In genomic region chr5:177592010-177592834, GRCh38 we compare ENCODE assay signal across 1 cellular context.
TF ChIP-seq lines count a peak whose summit lies in the region.

TSS of gene TMED9 (plus strand) at chr5:177592203. CDS start at chr5:177592215, 12 bp downstream.

TF ChIP-seq in HepG2, 621 proteins besides CTCF, POLR2A, EP300 and RAD21 (continued from another document and continues in another):
- TF ChIP-seq NONO (IDR thresholded peaks at IDR 0.05), result no peak
- peak; percentile 81 for TF ChIP-seq NONO (CRISPR knock-in tag; conservative IDR thresholded peaks at IDR 0.05)
- no peak for TF ChIP-seq RAD51 (IDR thresholded peaks at IDR 0.05; ENCODE audit: borderline replicate concordance)
- TF ChIP-seq E2F5 (CRISPR knock-in tag; conservative IDR thresholded peaks at IDR 0.05), result peak; percentile 79; the same call in 1 of the 2 replicates
- peak; percentile 72; the same call in 1 of the 2 replicates for TF ChIP-seq IRF2 (CRISPR knock-in tag; IDR thresholded peaks at IDR 0.05)
- 0 out of 2 replicates have a peak, but pooled peaks have one; percentile 12 for TF ChIP-seq FOXO1 (CRISPR knock-in tag; IDR thresholded peaks at IDR 0.05)
- TF ChIP-seq NPAS2 (CRISPR knock-in tag; IDR thresholded peaks at IDR 0.05; ENCODE audit: borderline replicate concordance), result no peak
- TF ChIP-seq ZFP62 (CRISPR knock-in tag; IDR thresholded peaks at IDR 0.05), result 0 out of 2 replicates have a peak, but pooled peaks have one; percentile 46
- TF ChIP-seq REPIN1 (CRISPR knock-in tag; IDR thresholded peaks at IDR 0.05; ENCODE audit: borderline replicate concordance, low read depth), result peak; percentile 59
- TF ChIP-seq ZNF777 (CRISPR knock-in tag; IDR thresholded peaks at IDR 0.05), result peak; percentile 54; the same call in 1 of the 2 replicates
- peak; percentile 62; the same call in 1 of the 2 replicates for TF ChIP-seq PRMT3 (CRISPR knock-in tag; IDR thresholded peaks at IDR 0.05; ENCODE audit: borderline replicate concordance, low read depth)
- TF ChIP-seq ZNF775 (CRISPR knock-in tag; IDR thresholded peaks at IDR 0.05; ENCODE audit: borderline replicate concordance), result no peak
- 0 out of 2 replicates have a peak, but pooled peaks have one; percentile 24 for TF ChIP-seq TBP (CRISPR knock-in tag; IDR thresholded peaks at IDR 0.05)
- peak; percentile 84 for TF ChIP-seq ARNT2 (CRISPR knock-in tag; IDR thresholded peaks at IDR 0.05; ENCODE audit: low read depth)
- peak; percentile 67 for TF ChIP-seq ZNF792 (CRISPR knock-in tag; IDR thresholded peaks at IDR 0.05)
- TF ChIP-seq YY1 (IDR thresholded peaks at IDR 0.05; ENCODE audit: insufficient read depth, insufficient replicate concordance, low read depth, low read length), result peak; percentile 97
- peak; percentile 18; the same call in 1 of the 2 replicates for TF ChIP-seq PATZ1 (CRISPR knock-in tag; IDR thresholded peaks at IDR 0.05)
- no peak for TF ChIP-seq ZNF160 (CRISPR knock-in tag; IDR thresholded peaks at IDR 0.05)
- TF ChIP-seq ZMAT3 (CRISPR knock-in tag; conservative IDR thresholded peaks at IDR 0.05), result 0 out of 2 replicates have a peak, but pooled peaks have one; percentile 50
- TF ChIP-seq ATF3 (CRISPR knock-in tag; IDR thresholded peaks at IDR 0.05), result 0 out of 2 replicates have a peak, but pooled peaks have one; percentile 21
- no peak for TF ChIP-seq FOSL1 (CRISPR knock-in tag; IDR thresholded peaks at IDR 0.05; ENCODE audit: borderline replicate concordance)
- peak; percentile 7 for TF ChIP-seq TEAD3 (CRISPR knock-in tag; optimal IDR thresholded peaks at IDR 0.05; ENCODE audit: borderline replicate concordance)
- TF ChIP-seq KDM5A (IDR thresholded peaks at IDR 0.05; ENCODE audit: borderline replicate concordance, low read length), result peak; percentile 74
- no peak for TF ChIP-seq ZSCAN9 (CRISPR knock-in tag; IDR thresholded peaks at IDR 0.05; ENCODE audit: borderline replicate concordance)
- TF ChIP-seq EED (CRISPR knock-in tag; IDR thresholded peaks at IDR 0.05), result no peak
- TF ChIP-seq RORA (CRISPR knock-in tag; IDR thresholded peaks at IDR 0.05), result no peak
- TF ChIP-seq MED1 (CRISPR knock-in tag; IDR thresholded peaks at IDR 0.05), result peak; percentile 69
- TF ChIP-seq HHEX (CRISPR knock-in tag; IDR thresholded peaks at IDR 0.05), result no peak
- TF ChIP-seq ZNF451 (CRISPR knock-in tag; IDR thresholded peaks at IDR 0.05), result peak; percentile 82
- TF ChIP-seq ZNF564 (CRISPR knock-in tag; IDR thresholded peaks at IDR 0.05), result 0 out of 2 replicates have a peak, but pooled peaks have one; percentile 72
- TF ChIP-seq KLF11 (CRISPR knock-in tag; IDR thresholded peaks at IDR 0.05), result 0 out of 2 replicates have a peak, but pooled peaks have one; percentile 18
- TF ChIP-seq HBP1 (CRISPR knock-in tag; IDR thresholded peaks at IDR 0.05; ENCODE audit: low read depth), result no peak
- TF ChIP-seq ZNF589 (CRISPR knock-in tag; conservative IDR thresholded peaks at IDR 0.05), result no peak
- peak; percentile 76; the same call in 1 of the 2 replicates for TF ChIP-seq ZBED4 (CRISPR knock-in tag; IDR thresholded peaks at IDR 0.05; ENCODE audit: borderline replicate concordance)
- TF ChIP-seq SIN3B (IDR thresholded peaks at IDR 0.05; ENCODE audit: low read length), result no peak
- no peak for TF ChIP-seq ZBTB3 (CRISPR knock-in tag; IDR thresholded peaks at IDR 0.05; ENCODE audit: borderline replicate concordance, low read depth)
- TF ChIP-seq ZNF639 (CRISPR knock-in tag; conservative IDR thresholded peaks at IDR 0.05), result peak; percentile 70; the same call in 1 of the 2 replicates
- TF ChIP-seq MEIS1 (CRISPR knock-in tag; IDR thresholded peaks at IDR 0.05; ENCODE audit: borderline replicate concordance), result no peak
- no peak for TF ChIP-seq PLSCR1 (CRISPR knock-in tag; IDR thresholded peaks at IDR 0.05; ENCODE audit: borderline replicate concordance)
- no peak for TF ChIP-seq ZNF646 (CRISPR knock-in tag; IDR thresholded peaks at IDR 0.05)
- TF ChIP-seq TOPORS (CRISPR knock-in tag; IDR thresholded peaks at IDR 0.05), result peak; percentile 85; the same call in 1 of the 2 replicates
- peak; percentile 66; the same call in 1 of the 2 replicates for TF ChIP-seq ERF (CRISPR knock-in tag; IDR thresholded peaks at IDR 0.05)
- no peak for TF ChIP-seq PHF5A (CRISPR knock-in tag; IDR thresholded peaks at IDR 0.05; ENCODE audit: low read depth, unreplicated experiment)
- TF ChIP-seq SALL1 (CRISPR knock-in tag; IDR thresholded peaks at IDR 0.05), result peak; percentile 68
- TF ChIP-seq HOXA9 (CRISPR knock-in tag; IDR thresholded peaks at IDR 0.05; ENCODE audit: borderline replicate concordance), result 0 out of 2 replicates have a peak, but pooled peaks have one; percentile 55
- peak; percentile 91; the same call in 1 of the 2 replicates for TF ChIP-seq SIN3A (IDR thresholded peaks at IDR 0.05; ENCODE audit: borderline replicate concordance, low read depth, low read length)
- TF ChIP-seq SP5 (CRISPR knock-in tag; IDR thresholded peaks at IDR 0.05; ENCODE audit: borderline replicate concordance, low read depth), result no peak
- TF ChIP-seq TARDBP (CRISPR knock-in tag; IDR thresholded peaks at IDR 0.05), result peak; percentile 74; the same call in 1 of the 2 replicates
- peak; percentile 76; the same call in 1 of the 2 replicates for TF ChIP-seq ZNF274 (CRISPR knock-in tag; IDR thresholded peaks at IDR 0.05)
- peak; percentile 91 for TF ChIP-seq POLR2AphosphoS5 (IDR thresholded peaks at IDR 0.05; ENCODE audit: low read depth, low read length)
- TF ChIP-seq ZNF333 (CRISPR knock-in tag; IDR thresholded peaks at IDR 0.05; ENCODE audit: borderline replicate concordance), result peak; percentile 39; the same call in 1 of the 2 replicates
- no peak; the same call in 1 of the 2 replicates for TF ChIP-seq MYNN (CRISPR knock-in tag; IDR thresholded peaks at IDR 0.05; ENCODE audit: low read depth)
